In genomic region chr18:23929362-23929940, GRCh38 we compare ENCODE assay signal across 25 cellular contexts.
A peak's percentile ranks its signal among the peaks of the same experiment; 100 is the strongest.
DNase-seq lines count a peak whose midpoint lies in the region; ATAC-seq, FAIRE-seq and TF ChIP-seq lines count a peak whose summit lies in the region.
"Had no signal": no experiment of that assay in that cellular context is flagged by ENCODE, and none has a peak within 500 bp of the region (broad histone marks: within the 10 kb centered on the region; RNA-seq: fewer than 3 reads in every experiment).

No MANE protein-coding gene starts in this region.

- no peak for FAIRE-seq in HTR-8/SVneo (lab: Jason Lieb, UNC)
- FAIRE-seq: GM12891, islet of Langerhans had no signal

- peaks cover 26% of the 10 kb centered on the region for H3K4me1 Mint-ChIP-seq in activated CD8-positive, alpha-beta memory T cell treated with anti-CD3 and anti-CD28 coated beads, Interleukin-2, amount 10 ng/mL, durations not matched to agents 7 days and 5 days
- peaks cover 41% of the 10 kb centered on the region for H3K4me1 Mint-ChIP-seq in activated CD8-positive, alpha-beta T cell treated with anti-CD3 and anti-CD28 coated beads, Interleukin-2, amount 10 ng/mL, durations not matched to agents 7 days and 5 days (ENCODE audit: low read depth)

- no peak overlapping the region; the same call in 1 of the 2 replicates for H2AFZ ChIP-seq in DND-41 (ENCODE audit: low read depth, low read length)

- no peaks in the 10 kb centered on the region for H3K9me3 ChIP-seq in DND-41 (ENCODE audit: insufficient read depth, low read length, severe bottlenecking)
- H3K9me3 ChIP-seq in mucosa of descending colon = no peaks in the 10 kb centered on the region
- H3K9me3 ChIP-seq: BE2C, left ventricle myocardium inferior, thyroid gland had no signal

- POLR2A ChIA-PET in activated CD8-positive, alpha-beta T cell treated with anti-CD3 and anti-CD28 coated beads, Interleukin-2, amount 10 ng/mL, durations not matched to agents 7 days and 5 days (lab: Charles Lee) = interaction anchor here (1.3 to 1.9 kb wide), 4 partner anchors 14 to 86 kb away, joined by 4 to 11 read pairs (median 5); no protein-coding TSS in a partner anchor

- no peaks in the 10 kb centered on the region for H3K9me3 Mint-ChIP-seq in activated CD8-positive, alpha-beta memory T cell treated with anti-CD3 and anti-CD28 coated beads, Interleukin-2, amount 10 ng/mL, durations not matched to agents 7 days and 5 days (ENCODE audit: low read depth)
- no peaks in the 10 kb centered on the region for H3K9me3 Mint-ChIP-seq in activated CD8-positive, alpha-beta T cell treated with anti-CD3 and anti-CD28 coated beads, Interleukin-2, amount 10 ng/mL, durations not matched to agents 7 days and 5 days (ENCODE audit: insufficient read depth)
- H3K9me3 Mint-ChIP-seq: naive B cell had no signal

- no peaks in the 10 kb centered on the region for H4K20me1 ChIP-seq in DND-41 (ENCODE audit: insufficient read depth, low read length)

- H3K4me3 Mint-ChIP-seq in activated CD8-positive, alpha-beta memory T cell treated with anti-CD3 and anti-CD28 coated beads, Interleukin-2, amount 10 ng/mL, durations not matched to agents 7 days and 5 days = no peak overlapping the region
- H3K4me3 Mint-ChIP-seq in activated CD8-positive, alpha-beta T cell treated with anti-CD3 and anti-CD28 coated beads, Interleukin-2, amount 10 ng/mL, durations not matched to agents 7 days and 5 days = peak overlapping the region; percentile 20
- H3K4me3 Mint-ChIP-seq: naive B cell had no signal

- H3K27me3 ChIP-seq in DND-41 (ENCODE audit: insufficient read depth, low read length, poor library complexity) = no peaks in the 10 kb centered on the region
- H3K27me3 ChIP-seq: BE2C, thyroid gland had no signal

- H3K36me3 ChIP-seq in DND-41 (ENCODE audit: insufficient read depth, low read length) (no peaks in the 10 kb centered on the region), mucosa of descending colon (ENCODE audit: low read depth) (no peaks in the 10 kb centered on the region)
- H3K36me3 ChIP-seq: BE2C, thyroid gland had no signal

- CTCF ChIA-PET in activated CD8-positive, alpha-beta memory T cell treated with anti-CD3 and anti-CD28 coated beads, Interleukin-2, amount 10 ng/mL, durations not matched to agents 7 days and 5 days (lab: Charles Lee) = interaction anchor here (0.7 to 2.3 kb wide), 7 partner anchors 11 to 345 kb away, joined by 3 to 25 read pairs (median 4); no protein-coding TSS in a partner anchor
- CTCF ChIA-PET in activated CD8-positive, alpha-beta T cell treated with anti-CD3 and anti-CD28 coated beads, Interleukin-2, amount 10 ng/mL, durations not matched to agents 7 days and 5 days (lab: Charles Lee) = interaction anchor here (1.0 to 4.7 kb wide), 5 partner anchors 9 to 118 kb away, joined by 3 to 53 read pairs (median 3); no protein-coding TSS in a partner anchor

- DNase-seq in activated CD8-positive, alpha-beta memory T cell treated with anti-CD3 and anti-CD28 coated beads, Interleukin-2, amount 10 ng/mL, durations not matched to agents 7 days and 5 days = peak; percentile 75
- no peak for DNase-seq in activated CD8-positive, alpha-beta memory T cell treated with anti-CD3 and anti-CD28 coated beads, Interleukin-2, amount 50 U/mL, for 48 hours
- DNase-seq in DND-41 = peak; percentile 33
- DNase-seq in activated CD8-positive, alpha-beta T cell treated with anti-CD3 and anti-CD28 coated beads, Interleukin-2, amount 10 ng/mL, durations not matched to agents 7 days and 5 days = peak; percentile 68
- DNase-seq in mucosa of descending colon = no peak
- no peak for DNase-seq in stimulated activated CD8-positive, alpha-beta memory T cell treated with anti-CD3 and anti-CD28 coated beads, Interleukin-4, amount 100 ng/mL, for 48 hours
- DNase-seq in NCI-H1436 treated with DMSO at 0.1 percent for 48 hours (lab: John Stamatoyannopoulos, UW) = no peak
- DNase-seq in HTR-8/SVneo (ENCODE audit: insufficient read length, low spot score) = no peak
- DNase-seq: BE2C; Calu3; H7; Kasumi-1; left ventricle myocardium inferior; naive B cell; NCI-H187 treated with DMSO at 0.1 percent for 48 hours; NCI-H69; retina; stimulated activated CD4-positive, alpha-beta T cell treated with anti-CD3 and anti-CD28 coated beads, Interleukin-2, amount 100 ng/mL, for 48 hours; stimulated activated naive CD4-positive, alpha-beta T cell treated with Interleukin-2 at 50 U/mL for 16 hours; thyroid gland had no signal

- H3K27ac Mint-ChIP-seq in activated CD8-positive, alpha-beta memory T cell treated with anti-CD3 and anti-CD28 coated beads, Interleukin-2, amount 10 ng/mL, durations not matched to agents 7 days and 5 days = peak overlapping the region; percentile 86
- peak overlapping the region; percentile 94 for H3K27ac Mint-ChIP-seq in activated CD8-positive, alpha-beta T cell treated with anti-CD3 and anti-CD28 coated beads, Interleukin-2, amount 10 ng/mL, durations not matched to agents 7 days and 5 days

- peaks cover 6% of the 10 kb centered on the region for H3K36me3 Mint-ChIP-seq in activated CD8-positive, alpha-beta memory T cell treated with anti-CD3 and anti-CD28 coated beads, Interleukin-2, amount 10 ng/mL, durations not matched to agents 7 days and 5 days
- peaks cover 14% of the 10 kb centered on the region for H3K36me3 Mint-ChIP-seq in activated CD8-positive, alpha-beta T cell treated with anti-CD3 and anti-CD28 coated beads, Interleukin-2, amount 10 ng/mL, durations not matched to agents 7 days and 5 days (ENCODE audit: low read depth)
- H3K36me3 Mint-ChIP-seq: naive B cell had no signal

- intact Hi-C loops in mucosa of descending colon (cut with DNase I, micrococcal nuclease) = no loop called here

- H3K4me3 ChIP-seq in DND-41 (ENCODE audit: low read depth in 1 of 2, low read length in 2 of 2) (no peak overlapping the region), mucosa of descending colon (no peak overlapping the region)
- H3K4me3 ChIP-seq: left ventricle myocardium inferior, smooth muscle cell, thyroid gland had no signal

- peaks cover 9% of the 10 kb centered on the region for H3K27me3 Mint-ChIP-seq in activated CD8-positive, alpha-beta memory T cell treated with anti-CD3 and anti-CD28 coated beads, Interleukin-2, amount 10 ng/mL, durations not matched to agents 7 days and 5 days
- no peaks in the 10 kb centered on the region for H3K27me3 Mint-ChIP-seq in activated CD8-positive, alpha-beta T cell treated with anti-CD3 and anti-CD28 coated beads, Interleukin-2, amount 10 ng/mL, durations not matched to agents 7 days and 5 days (ENCODE audit: low read depth)
- H3K27me3 Mint-ChIP-seq: naive B cell had no signal

- H3K4me2 ChIP-seq in DND-41 (ENCODE audit: insufficient read depth, low read length) = no peak overlapping the region
- H3K4me2 ChIP-seq: smooth muscle cell had no signal

- peaks cover 21% of the 10 kb centered on the region for H3K4me1 ChIP-seq in DND-41 (ENCODE audit: insufficient read depth, low read length)
- no peaks in the 10 kb centered on the region for H3K4me1 ChIP-seq in mucosa of descending colon (ENCODE audit: low read depth)
- H3K4me1 ChIP-seq: left ventricle myocardium inferior, thyroid gland had no signal

- H3K27ac ChIP-seq in DND-41 (ENCODE audit: low read length) = peak overlapping the region; percentile 49
- H3K27ac ChIP-seq: left ventricle myocardium inferior, RWPE1, thyroid gland, VCaP had no signal

- TF ChIP-seq CTCF in DND-41 (IDR thresholded peaks at IDR 0.05; ENCODE audit: borderline replicate concordance, extremely low read depth, low read length, poor library complexity, severe bottlenecking) = no peak
- TF ChIP-seq CTCF in mucosa of descending colon (IDR thresholded peaks at IDR 0.05) = no peak

- peak; percentile 88 for ATAC-seq in activated CD8-positive, alpha-beta memory T cell treated with anti-CD3 and anti-CD28 coated beads, Interleukin-2, amount 10 ng/mL, durations not matched to agents 7 days and 5 days
- ATAC-seq in DND-41 (ENCODE audit: insufficient read depth, low read depth) (peak; percentile 81), mucosa of descending colon (peak; percentile 40)
- ATAC-seq in activated CD8-positive, alpha-beta T cell treated with anti-CD3 and anti-CD28 coated beads, Interleukin-2, amount 10 ng/mL, durations not matched to agents 7 days and 5 days = peak; percentile 88

- H3K9ac ChIP-seq in DND-41 (ENCODE audit: low read depth, low read length) = peak overlapping the region; percentile 21; the same call in 1 of the 2 replicates

- H3K79me2 ChIP-seq in DND-41 (ENCODE audit: insufficient read depth, low read length) = no peaks in the 10 kb centered on the region

Comparison
In these comparisons a context has a peak if more than half of its experiments do, and no peak if none do; other contexts are left out.
1. DNase-seq: peak in activated CD8-positive, alpha-beta memory T cell treated with anti-CD3 and anti-CD28 coated beads, Interleukin-2, amount 10 ng/mL, durations not matched to agents 7 days and 5 days (single experiment), DND-41 (single experiment) and activated CD8-positive, alpha-beta T cell treated with anti-CD3 and anti-CD28 coated beads, Interleukin-2, amount 10 ng/mL, durations not matched to agents 7 days and 5 days (single experiment); none in activated CD8-positive, alpha-beta memory T cell treated with anti-CD3 and anti-CD28 coated beads, Interleukin-2, amount 50 U/mL, for 48 hours (single experiment), mucosa of descending colon (0 of 3), stimulated activated CD8-positive, alpha-beta memory T cell treated with anti-CD3 and anti-CD28 coated beads, Interleukin-4, amount 100 ng/mL, for 48 hours (single experiment), NCI-H1436 treated with DMSO at 0.1 percent for 48 hours (single experiment) and HTR-8/SVneo (single experiment).
2. Peak in every context shown above with its lines, with median percentiles within 50 percentile points of each other: ATAC-seq.